Comparison of ENCODE assay signal across 7 cellular contexts in the genomic region with DNA sequence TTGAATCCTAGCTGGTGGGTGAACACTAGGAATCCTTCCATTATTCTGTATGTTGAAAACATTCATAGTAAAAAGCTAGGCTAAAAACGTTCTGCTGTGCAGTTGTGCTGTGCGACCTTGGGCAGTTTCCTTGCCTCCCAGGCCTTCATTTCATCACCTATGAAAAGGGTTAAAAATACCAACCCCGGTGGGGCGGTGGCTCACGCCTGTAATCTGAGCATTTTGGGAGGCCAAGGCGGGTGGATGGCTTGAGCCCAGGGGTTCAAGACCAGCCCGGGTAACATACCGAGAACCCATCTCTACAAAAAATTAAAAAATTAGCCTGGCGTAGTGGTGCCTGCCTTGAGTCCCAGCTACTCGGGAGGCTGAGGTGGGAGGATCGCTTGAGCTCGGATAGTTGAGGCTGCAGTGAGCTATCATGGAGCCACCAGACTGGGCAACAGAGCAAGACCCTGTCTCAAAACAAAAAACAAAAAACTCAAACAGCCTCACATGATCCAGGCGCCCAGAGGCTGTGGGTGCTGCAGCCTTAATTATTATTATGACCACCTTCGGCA. TPM values are rescaled to one million over a fixed set of nuclear protein-coding genes. Genes with fewer than 3 reads are reported as not detected.
A peak's percentile ranks its signal among the peaks of the same experiment; 100 is the strongest.
DNase-seq lines count a peak whose midpoint lies in the region; ATAC-seq lines count a peak whose summit lies in the region.

No MANE protein-coding gene starts in this region.

- no peaks in the 10 kb centered on the region for H3K27me3 Mint-ChIP-seq in activated CD8-positive, alpha-beta T cell treated with anti-CD3 and anti-CD28 coated beads, Interleukin-2, amount 10 ng/mL, durations not matched to agents 7 days and 5 days (ENCODE audit: low read depth)
- peaks cover 9 to 13% (median 10%) of the 10 kb centered on the region in 3 donors for H3K27me3 Mint-ChIP-seq in immature natural killer cell (ENCODE audit: low read depth in 3 of 3)
- no peaks in the 10 kb centered on the region for H3K27me3 Mint-ChIP-seq in stimulated activated naive CD8-positive, alpha-beta T cell treated with anti-CD3 and anti-CD28 coated beads, Interleukin-15, amount 100 ng/mL, for 72 hours

- CTCF ChIA-PET in activated CD8-positive, alpha-beta T cell treated with anti-CD3 and anti-CD28 coated beads, Interleukin-2, amount 10 ng/mL, durations not matched to agents 7 days and 5 days (lab: Charles Lee): interaction anchor here (0.8 to 6.3 kb wide), 10 partner anchors 9 to 316 kb away, joined by 3 to 94 read pairs (median 4); partner anchors contain the start of gene CYS1

- no peak for DNase-seq in activated CD8-positive, alpha-beta T cell treated with anti-CD3 and anti-CD28 coated beads, Interleukin-2, amount 10 ng/mL, durations not matched to agents 7 days and 5 days
- DNase-seq in immature natural killer cell (no peak), midbrain (lab: John Stamatoyannopoulos, UW) (no peak), NCI-H1436 treated with DMSO at 0.1 percent for 48 hours (lab: John Stamatoyannopoulos, UW) (no peak), Kasumi-1 (lab: John Stamatoyannopoulos, UW) (no peak)
- DNase-seq in stimulated activated naive CD8-positive, alpha-beta T cell treated with anti-CD3 and anti-CD28 coated beads, Interleukin-15, amount 100 ng/mL, for 72 hours: no peak

- H3K36me3 Mint-ChIP-seq in activated CD8-positive, alpha-beta T cell treated with anti-CD3 and anti-CD28 coated beads, Interleukin-2, amount 10 ng/mL, durations not matched to agents 7 days and 5 days (ENCODE audit: low read depth): peaks cover 37% of the 10 kb centered on the region
- no peaks in the 10 kb centered on the region for H3K36me3 Mint-ChIP-seq in immature natural killer cell

- peak; percentile 0 for ATAC-seq in HG03060 (IDR thresholded peaks at IDR 0.05; ENCODE audit: low read depth, unreplicated experiment)
- no peak for ATAC-seq in activated CD8-positive, alpha-beta T cell treated with anti-CD3 and anti-CD28 coated beads, Interleukin-2, amount 10 ng/mL, durations not matched to agents 7 days and 5 days
- no peak for ATAC-seq in stimulated activated naive CD8-positive, alpha-beta T cell treated with anti-CD3 and anti-CD28 coated beads, Interleukin-15, amount 100 ng/mL, for 72 hours

- peaks cover 33% of the 10 kb centered on the region for H3K4me1 Mint-ChIP-seq in activated CD8-positive, alpha-beta T cell treated with anti-CD3 and anti-CD28 coated beads, Interleukin-2, amount 10 ng/mL, durations not matched to agents 7 days and 5 days (ENCODE audit: low read depth)
- peaks cover 47 to 52% of the 10 kb centered on the region in 2 donors for H3K4me1 Mint-ChIP-seq in immature natural killer cell
- peaks cover 50% of the 10 kb centered on the region for H3K4me1 Mint-ChIP-seq in stimulated activated naive CD8-positive, alpha-beta T cell treated with anti-CD3 and anti-CD28 coated beads, Interleukin-15, amount 100 ng/mL, for 72 hours

- POLR2A ChIA-PET in activated CD8-positive, alpha-beta T cell treated with anti-CD3 and anti-CD28 coated beads, Interleukin-2, amount 10 ng/mL, durations not matched to agents 7 days and 5 days (lab: Charles Lee): interaction anchor here (0.7 to 1.3 kb wide), 4 partner anchors 21 to 276 kb away, joined by 3 to 5 read pairs (median 4); partner anchors contain the start of gene TAF1B

- peak overlapping the region; percentile 98 for H3K4me3 Mint-ChIP-seq in activated CD8-positive, alpha-beta T cell treated with anti-CD3 and anti-CD28 coated beads, Interleukin-2, amount 10 ng/mL, durations not matched to agents 7 days and 5 days
- H3K4me3 Mint-ChIP-seq in immature natural killer cell: peak overlapping the region; percentile 92 to 99 (median 97)
- peak overlapping the region; percentile 98 to 100 for H3K4me3 Mint-ChIP-seq in stimulated activated naive CD8-positive, alpha-beta T cell treated with anti-CD3 and anti-CD28 coated beads, Interleukin-15, amount 100 ng/mL, for 72 hours

- H3K27ac Mint-ChIP-seq in activated CD8-positive, alpha-beta T cell treated with anti-CD3 and anti-CD28 coated beads, Interleukin-2, amount 10 ng/mL, durations not matched to agents 7 days and 5 days: peak overlapping the region; percentile 99
- peak overlapping the region; percentile 90 to 97 (median 94) for H3K27ac Mint-ChIP-seq in immature natural killer cell
- H3K27ac Mint-ChIP-seq in stimulated activated naive CD8-positive, alpha-beta T cell treated with anti-CD3 and anti-CD28 coated beads, Interleukin-15, amount 100 ng/mL, for 72 hours: peak overlapping the region; percentile 99 to 100

- no peaks in the 10 kb centered on the region for H3K9me3 Mint-ChIP-seq in activated CD8-positive, alpha-beta T cell treated with anti-CD3 and anti-CD28 coated beads, Interleukin-2, amount 10 ng/mL, durations not matched to agents 7 days and 5 days (ENCODE audit: insufficient read depth)
- H3K9me3 Mint-ChIP-seq in immature natural killer cell: no peaks in the 10 kb centered on the region
- no peaks in the 10 kb centered on the region for H3K9me3 Mint-ChIP-seq in stimulated activated naive CD8-positive, alpha-beta T cell treated with anti-CD3 and anti-CD28 coated beads, Interleukin-15, amount 100 ng/mL, for 72 hours

RNA-seq across cellular contexts. Expression of gene RRM2, which starts 2.9 kb away (rescaled TPM):
- total RNA-seq in activated CD8-positive, alpha-beta T cell treated with anti-CD3 and anti-CD28 coated beads, Interleukin-2, amount 10 ng/mL, durations not matched to agents 7 days and 5 days: 100 to 1,000 TPM; 571 to 604 TPM
- polyA plus RNA-seq in immature natural killer cell: 10 to 100 TPM in 1 of 3 donors, 1 to 10 TPM in 2; 4.9 to 11.3 (median 9.8) TPM

RNA-seq across cellular contexts. Expression of gene CYS1, which starts 39.5 kb away (rescaled TPM):
- total RNA-seq in activated CD8-positive, alpha-beta T cell treated with anti-CD3 and anti-CD28 coated beads, Interleukin-2, amount 10 ng/mL, durations not matched to agents 7 days and 5 days: 1 to 10 TPM in 1 of 2 experiments, under 1 TPM in 1; 0.50 to 1.1 TPM
- not detected for polyA plus RNA-seq in immature natural killer cell
